ENCODE assay signal across 28 cellular contexts in the genomic region with DNA sequence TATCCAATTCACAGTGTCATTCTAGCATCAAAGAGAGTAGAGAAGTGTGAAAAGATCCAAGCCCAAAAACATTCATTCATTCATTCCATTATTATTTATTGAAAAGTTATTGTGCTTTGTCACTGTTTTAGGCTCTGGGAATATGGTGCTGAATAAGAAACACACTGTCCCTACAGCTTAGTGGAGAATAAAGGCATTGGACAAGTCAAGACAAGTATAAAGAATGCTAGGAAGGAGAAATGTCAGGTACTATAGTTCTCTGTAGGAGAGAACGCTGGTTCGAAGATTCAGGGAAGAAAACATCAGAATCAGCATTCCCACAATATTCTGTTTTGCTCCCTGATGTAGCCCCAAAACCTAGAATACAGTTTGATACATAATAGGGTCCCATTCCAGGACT.
"Had no signal": no experiment of that assay in that cellular context is flagged by ENCODE, and none has a peak within 500 bp of the region (broad histone marks: within the 10 kb centered on the region; RNA-seq: fewer than 3 reads in every experiment).

No MANE protein-coding gene starts in this region.

- H3K27me3 ChIP-seq: pancreas, stomach, testis, thyroid gland, transverse colon, upper lobe of left lung, vagina had no signal

- H3K27ac ChIP-seq: left ventricle myocardium inferior, pancreas, prostate gland, skin epidermis, stomach, testis, thyroid gland, transverse colon, upper lobe of left lung, vagina had no signal

- DNase-seq: hippocampal formation; kidney; left ventricle myocardium inferior; midbrain; mucosa of descending colon; naive thymus-derived CD4-positive, alpha-beta T cell; nucleus accumbens; pancreas; posterior cingulate gyrus; retina; right cardiac atrium; stimulated activated CD4-positive, alpha-beta T cell treated with anti-CD3 and anti-CD28 coated beads, Interleukin-12 subunit alpha, Interleukin-12 subunit beta, amount 100 ng/mL, for 4 hours; stimulated activated CD4-positive, alpha-beta T cell treated with anti-CD3 and anti-CD28 coated beads, Interleukin-15, amount 100 ng/mL, for 24 hours; stimulated activated CD4-positive, alpha-beta T cell treated with anti-CD3 and anti-CD28 coated beads, Interleukin-2, amount 100 ng/mL, for 24 hours; stimulated activated CD4-positive, alpha-beta T cell treated with anti-CD3 and anti-CD28 coated beads, Interleukin-4, amount 100 ng/mL, for 1 hour; stimulated activated naive B cell treated with anti-CD40 and anti-IgM and Interleukin-4, amounts not matched to agents 10 μg/mL and 1 μg/mL and 100 μg/mL, for 72 hours; stimulated activated naive CD8-positive, alpha-beta T cell treated with anti-CD3 and anti-CD28 coated beads, Interleukin-15, Interleukin-2, amounts not matched to agents 100 U/mL and 50 U/mL, for 24 hours; stomach; testis; thyroid gland; transverse colon; upper lobe of left lung had no signal

- H3K36me3 ChIP-seq: left ventricle myocardium inferior, pancreas, prostate gland, thyroid gland, transverse colon, upper lobe of left lung, vagina had no signal

- H3K4me3 ChIP-seq: left ventricle myocardium inferior, lung, mucosa of descending colon, pancreas, prostate gland, skin epidermis, stomach, testis, thyroid gland, transverse colon, upper lobe of left lung, vagina had no signal

- H3K4me1 ChIP-seq: left ventricle myocardium inferior, pancreas, prostate gland, stomach, testis, transverse colon, upper lobe of left lung had no signal

- ATAC-seq: mucosa of descending colon; naive thymus-derived CD4-positive, alpha-beta T cell; natural killer cell treated with Interleukin-12 subunit alpha and Interleukin-12 subunit beta and Interleukin-15 and Interleukin-18, amount 100 ng/mL, for 72 hours; pancreas; right cardiac atrium; sciatic nerve; stimulated activated naive B cell treated with anti-CD40 and anti-IgM and Interleukin-4, amounts not matched to agents 10 μg/mL and 1 μg/mL and 100 μg/mL, for 72 hours; stimulated activated naive CD8-positive, alpha-beta T cell treated with anti-CD3 and anti-CD28 coated beads, Interleukin-15, Interleukin-2, amounts not matched to agents 100 U/mL and 50 U/mL, for 24 hours had no signal

- FAIRE-seq: kidney, pancreas had no signal
